Comparison of ENCODE assay signal across 37 cellular contexts in the genomic region with DNA sequence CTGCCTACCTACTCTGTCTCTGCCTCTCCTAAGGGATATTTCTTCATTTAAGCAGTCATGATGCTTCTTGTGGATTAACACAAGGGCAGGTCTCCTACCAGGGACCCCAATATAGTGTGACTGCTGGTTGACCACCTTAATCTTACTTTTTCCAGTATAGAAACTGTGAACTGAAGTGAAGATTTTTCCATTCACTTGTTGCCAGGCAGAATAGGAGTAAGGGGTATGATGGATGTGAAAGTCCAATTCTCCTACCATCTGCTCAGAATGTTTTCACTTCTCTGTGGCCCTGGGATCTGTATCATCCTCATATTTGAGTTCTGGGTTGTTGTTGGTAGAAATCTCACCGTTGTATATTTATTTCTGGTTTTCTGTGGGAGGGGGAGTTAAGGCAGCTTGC.
"Had no signal": no experiment of that assay in that cellular context is flagged by ENCODE, and none has a peak within 500 bp of the region (broad histone marks: within the 10 kb centered on the region; RNA-seq: fewer than 3 reads in every experiment).

No MANE protein-coding gene starts in this region.

- ATAC-seq: activated CD4-positive, alpha-beta T cell treated with anti-CD3 and anti-CD28 coated beads for 36 hours; activated CD4-positive, CD25-positive, alpha-beta regulatory T cell treated with anti-CD3 and anti-CD28 coated beads, Interleukin-2, amount 50 U/mL, for 24 hours; activated naive CD4-positive, alpha-beta T cell treated with anti-CD3 and anti-CD28 coated beads, Interleukin-2, amount 50 U/mL, for 72 hours; activated T-cell treated with anti-CD3 and anti-CD28 coated beads, Interleukin-2, amount 50 U/mL, for 4 hours; activated T-cell treated with anti-CD3 and anti-CD28 coated beads, Interleukin-2, amount 50 U/mL, for 72 hours; activated T-helper 17 cell treated with anti-CD3 and anti-CD28 coated beads, Interleukin-2, amount 50 U/mL, for 72 hours; body of pancreas had no signal

- H3K4me3 Mint-ChIP-seq: activated CD4-positive, alpha-beta memory T cell treated with anti-CD3 and anti-CD28 coated beads, Interleukin-2, amount 10 ng/mL, durations not matched to agents 7 days and 5 days; activated CD4-positive, alpha-beta T cell treated with anti-CD3 and anti-CD28 coated beads for 36 hours; activated CD4-positive, alpha-beta T cell treated with anti-CD3 and anti-CD28 coated beads, Interleukin-2, amount 10 ng/mL, durations not matched to agents 7 days and 5 days; activated naive CD4-positive, alpha-beta T cell treated with anti-CD3 and anti-CD28 coated beads for 36 hours; activated naive CD8-positive, alpha-beta T cell treated with anti-CD3 and anti-CD28 coated beads for 36 hours; activated T-cell treated with anti-CD3 and anti-CD28 coated beads, Interleukin-2, amount 50 U/mL, for 4 hours; activated T-cell treated with anti-CD3 and anti-CD28 coated beads, Interleukin-2, amount 50 U/mL, for 72 hours; activated T-helper 1 cell treated with anti-CD3 and anti-CD28 coated beads, Interleukin-12 subunit alpha, Interleukin-12 subunit beta, Interleukin-2, Interleukin-4 antibody, amounts not matched to agents 30 ng/mL and 10 ng/mL and 1 ng/mL, durations not matched to agents 14 hours and 24 hours and 36 hours; activated T-helper 17 cell treated with anti-CD3 and anti-CD28 coated beads, Interleukin-2, amount 50 U/mL, for 72 hours; T-helper 1 cell treated with Interleukin-12 subunit alpha and Interleukin-12 subunit beta and Interleukin-4 antibody, amounts not matched to agents 30 μg/mL and 1 μg/mL, for 36 hours; T-helper 2 cell treated with Interferon-gamma antibody and Interleukin-4, amounts not matched to agents 5 μg/mL and 100 μg/mL, for 36 hours had no signal

- H3K27ac ChIP-seq: adrenal gland, body of pancreas, brain microvascular endothelial cell, breast epithelium, VCaP had no signal

- H3K4me3 ChIP-seq: adrenal gland, body of pancreas, breast epithelium had no signal

- H3K4me1 ChIP-seq: adrenal gland, body of pancreas, breast epithelium had no signal

- FAIRE-seq: astrocyte, colon, TTC549 had no signal

- H3K27ac Mint-ChIP-seq: activated CD4-positive, alpha-beta memory T cell treated with anti-CD3 and anti-CD28 coated beads, Interleukin-2, amount 10 ng/mL, durations not matched to agents 7 days and 5 days; activated CD4-positive, alpha-beta T cell treated with anti-CD3 and anti-CD28 coated beads for 36 hours; activated CD4-positive, alpha-beta T cell treated with anti-CD3 and anti-CD28 coated beads, Interleukin-2, amount 10 ng/mL, durations not matched to agents 7 days and 5 days; activated naive CD4-positive, alpha-beta T cell treated with anti-CD3 and anti-CD28 coated beads for 36 hours; activated naive CD4-positive, alpha-beta T cell treated with anti-CD3 and anti-CD28 coated beads, Interleukin-2, amount 50 U/mL, for 72 hours; activated naive CD8-positive, alpha-beta T cell treated with anti-CD3 and anti-CD28 coated beads for 36 hours; activated T-cell treated with anti-CD3 and anti-CD28 coated beads, Interleukin-2, amount 50 U/mL, for 72 hours; activated T-helper 1 cell treated with anti-CD3 and anti-CD28 coated beads, Interleukin-12 subunit alpha, Interleukin-12 subunit beta, Interleukin-2, Interleukin-4 antibody, amounts not matched to agents 30 ng/mL and 10 ng/mL and 1 ng/mL, durations not matched to agents 14 hours and 24 hours and 36 hours; activated T-helper 17 cell treated with anti-CD3 and anti-CD28 coated beads, Interleukin-2, amount 50 U/mL, for 72 hours; T-helper 1 cell treated with Interleukin-12 subunit alpha and Interleukin-12 subunit beta and Interleukin-4 antibody, amounts not matched to agents 30 μg/mL and 1 μg/mL, for 36 hours; T-helper 2 cell treated with Interferon-gamma antibody and Interleukin-4, amounts not matched to agents 5 μg/mL and 100 μg/mL, for 36 hours had no signal

- H3K27me3 Mint-ChIP-seq: activated CD4-positive, alpha-beta memory T cell treated with anti-CD3 and anti-CD28 coated beads, Interleukin-2, amount 10 ng/mL, durations not matched to agents 7 days and 5 days; activated CD4-positive, alpha-beta T cell treated with anti-CD3 and anti-CD28 coated beads for 36 hours; activated CD4-positive, alpha-beta T cell treated with anti-CD3 and anti-CD28 coated beads, Interleukin-2, amount 10 ng/mL, durations not matched to agents 7 days and 5 days; activated naive CD8-positive, alpha-beta T cell treated with anti-CD3 and anti-CD28 coated beads for 36 hours; activated T-helper 17 cell treated with anti-CD3 and anti-CD28 coated beads, Interleukin-2, amount 50 U/mL, for 72 hours had no signal

- DNase-seq: activated CD4-positive, alpha-beta memory T cell treated with anti-CD3 and anti-CD28 coated beads, Interleukin-2, amount 10 ng/mL, durations not matched to agents 7 days and 5 days; activated CD4-positive, alpha-beta T cell treated with anti-CD3 and anti-CD28 coated beads for 1 hour; activated CD4-positive, alpha-beta T cell treated with anti-CD3 and anti-CD28 coated beads for 36 hours; activated CD4-positive, alpha-beta T cell treated with anti-CD3 and anti-CD28 coated beads for 48 hours; activated CD4-positive, alpha-beta T cell treated with anti-CD3 and anti-CD28 coated beads, Interleukin-2, amount 10 ng/mL, durations not matched to agents 7 days and 5 days; activated CD4-positive, alpha-beta T cell treated with anti-CD3 and anti-CD28 coated beads, Interleukin-2, amount 50 U/mL, for 48 hours; activated CD4-positive, CD25-positive, alpha-beta regulatory T cell; activated CD8-positive, alpha-beta memory T cell treated with anti-CD3 and anti-CD28 coated beads, Interleukin-2, amount 50 U/mL, for 4 hours; activated effector memory CD4-positive, alpha-beta T cell treated with anti-CD3 and anti-CD28 coated beads, Interleukin-2, amount 50 U/mL, for 16 hours; activated gamma-delta T cell treated with Interleukin-2 at 50 U/mL for 16 hours; activated naive CD4-positive, alpha-beta T cell; activated naive CD4-positive, alpha-beta T cell treated with anti-CD3 and anti-CD28 coated beads for 36 hours; activated naive CD4-positive, alpha-beta T cell treated with anti-CD3 and anti-CD28 coated beads, Interleukin-2, amount 50 U/mL, for 16 hours; activated naive CD8-positive, alpha-beta T cell treated with anti-CD3 and anti-CD28 coated beads for 36 hours; activated T-cell treated with anti-CD3 and anti-CD28 coated beads for 4 hours; activated T-cell treated with anti-CD3 and anti-CD28 coated beads, Interleukin-2, amount 50 U/mL, for 1 hour; activated T-cell treated with anti-CD3 and anti-CD28 coated beads, Interleukin-2, amount 50 U/mL, for 4 hours; activated T-cell treated with anti-CD3 and anti-CD28 coated beads, Interleukin-2, amount 50 U/mL, for 72 hours; adrenal gland; amniotic stem cell; aorta; body of pancreas; brain microvascular endothelial cell; central memory CD4-positive, alpha-beta T cell; T-helper 2 cell; T-helper 9 cell had no signal

- H3K36me3 ChIP-seq: adrenal gland, brain microvascular endothelial cell, breast epithelium had no signal

- H3K27me3 ChIP-seq: adrenal gland, body of pancreas, brain microvascular endothelial cell, breast epithelium had no signal

- H3K4me1 Mint-ChIP-seq: activated CD4-positive, alpha-beta memory T cell treated with anti-CD3 and anti-CD28 coated beads, Interleukin-2, amount 10 ng/mL, durations not matched to agents 7 days and 5 days; activated CD4-positive, alpha-beta T cell treated with anti-CD3 and anti-CD28 coated beads for 36 hours; activated CD4-positive, alpha-beta T cell treated with anti-CD3 and anti-CD28 coated beads, Interleukin-2, amount 10 ng/mL, durations not matched to agents 7 days and 5 days; activated naive CD8-positive, alpha-beta T cell treated with anti-CD3 and anti-CD28 coated beads for 36 hours; activated T-helper 17 cell treated with anti-CD3 and anti-CD28 coated beads, Interleukin-2, amount 50 U/mL, for 72 hours had no signal
